Comparison of ENCODE assay signal across 13 cellular contexts in genomic region chr14:50804181-50804721, GRCh38. TPM values are rescaled to one million over a fixed set of nuclear protein-coding genes. Genes with fewer than 3 reads are reported as not detected.
DNase-seq lines count a peak whose midpoint lies in the region; ATAC-seq and TF ChIP-seq lines count a peak whose summit lies in the region.
"Had no signal": no experiment of that assay in that cellular context is flagged by ENCODE, and none has a peak within 500 bp of the region (broad histone marks: within the 10 kb centered on the region; RNA-seq: fewer than 3 reads in every experiment).

No MANE protein-coding gene starts in this region.

- no peaks in the 10 kb centered on the region for H3K79me2 ChIP-seq in smooth muscle cell (ENCODE audit: low read depth)

- peaks cover 7% of the 10 kb centered on the region for H3F3A ChIP-seq in smooth muscle cell (ENCODE audit: low read depth)

- H3K36me3 ChIP-seq in ascending aorta (peaks cover 0 to under 1% of the 10 kb centered on the region in 2 donors), left ventricle myocardium inferior (peaks cover 6% of the 10 kb centered on the region), smooth muscle cell (ENCODE audit: low read depth) (no peaks in the 10 kb centered on the region)

- no peaks in the 10 kb centered on the region for H4K20me1 ChIP-seq in smooth muscle cell (ENCODE audit: low read depth)

- H3K9ac ChIP-seq in smooth muscle cell (ENCODE audit: low read depth): peak overlapping the region; percentile 37

- no peak for ATAC-seq in GM18868 (IDR thresholded peaks at IDR 0.05; ENCODE audit: unreplicated experiment)

- H3K27ac Mint-ChIP-seq in T-helper 2 cell treated with Interferon-gamma antibody and Interleukin-4, amounts not matched to agents 5 μg/mL and 100 μg/mL, for 36 hours: no peak overlapping the region
- no peak overlapping the region for H3K27ac Mint-ChIP-seq in activated T-helper 1 cell treated with anti-CD3 and anti-CD28 coated beads, Interleukin-12 subunit alpha, Interleukin-12 subunit beta, Interleukin-2, Interleukin-4 antibody, amounts not matched to agents 30 ng/mL and 10 ng/mL and 1 ng/mL, durations not matched to agents 14 hours and 24 hours and 36 hours
- H3K27ac Mint-ChIP-seq: activated naive CD4-positive, alpha-beta T cell treated with anti-CD3 and anti-CD28 coated beads for 36 hours had no signal

- DNase-seq in GM03348 (ENCODE audit: low spot score) (peak; percentile 78), ascending aorta (ENCODE audit: low spot score in 2 of 2) (peak in 1 of 2 donors; percentile 64), left ventricle myocardium inferior (no peak), smooth muscle cell (lab: John Stamatoyannopoulos, UW; ENCODE audit: unreplicated experiment) (no peak), NCI-H526 (lab: John Stamatoyannopoulos, UW) (no peak)
- DNase-seq in T-helper 2 cell treated with Interferon-gamma antibody and Interleukin-4, amounts not matched to agents 5 μg/mL and 100 μg/mL, for 36 hours (ENCODE audit: low spot score): no peak
- no peak for DNase-seq in activated T-helper 1 cell treated with anti-CD3 and anti-CD28 coated beads, Interleukin-12 subunit alpha, Interleukin-12 subunit beta, Interleukin-2, Interleukin-4 antibody, amounts not matched to agents 30 ng/mL and 10 ng/mL and 1 ng/mL, durations not matched to agents 14 hours and 24 hours and 36 hours (ENCODE audit: low spot score)
- DNase-seq: activated CD4-positive, CD25-positive, alpha-beta regulatory T cell treated with anti-CD3 and anti-CD28 coated beads, Interleukin-2, amount 50 U/mL, for 72 hours; activated naive CD4-positive, alpha-beta T cell treated with anti-CD3 and anti-CD28 coated beads for 36 hours; DMS153; kidney; SIG-M5 had no signal

- no peak overlapping the region for H2AFZ ChIP-seq in smooth muscle cell (ENCODE audit: low read depth)

- H3K9me3 ChIP-seq in ascending aorta: no peaks in the 10 kb centered on the region
- H3K9me3 ChIP-seq in left ventricle myocardium inferior (replicated peaks): no peaks in the 10 kb centered on the region
- no peaks in the 10 kb centered on the region for H3K9me3 ChIP-seq in smooth muscle cell (replicated peaks; ENCODE audit: low read depth)

- H3K4me1 ChIP-seq in ascending aorta (peaks cover 0 to 6% of the 10 kb centered on the region in 2 donors), left ventricle myocardium inferior (peaks cover 25% of the 10 kb centered on the region), smooth muscle cell (ENCODE audit: low read depth) (peaks cover 4% of the 10 kb centered on the region)

- 39% methylated on average over 5 of the region's 5 CpGs for WGBS in smooth muscle cell (ENCODE audit: low lambda C conversion rate)

- peaks cover 18% of the 10 kb centered on the region for H3K36me3 Mint-ChIP-seq in T-helper 2 cell treated with Interferon-gamma antibody and Interleukin-4, amounts not matched to agents 5 μg/mL and 100 μg/mL, for 36 hours (ENCODE audit: low read depth)
- H3K36me3 Mint-ChIP-seq in activated T-helper 1 cell treated with anti-CD3 and anti-CD28 coated beads, Interleukin-12 subunit alpha, Interleukin-12 subunit beta, Interleukin-2, Interleukin-4 antibody, amounts not matched to agents 30 ng/mL and 10 ng/mL and 1 ng/mL, durations not matched to agents 14 hours and 24 hours and 36 hours (ENCODE audit: low read depth): peaks cover 20% of the 10 kb centered on the region

- no peaks in the 10 kb centered on the region for H3K9me3 Mint-ChIP-seq in T-helper 2 cell treated with Interferon-gamma antibody and Interleukin-4, amounts not matched to agents 5 μg/mL and 100 μg/mL, for 36 hours
- H3K9me3 Mint-ChIP-seq in activated T-helper 1 cell treated with anti-CD3 and anti-CD28 coated beads, Interleukin-12 subunit alpha, Interleukin-12 subunit beta, Interleukin-2, Interleukin-4 antibody, amounts not matched to agents 30 ng/mL and 10 ng/mL and 1 ng/mL, durations not matched to agents 14 hours and 24 hours and 36 hours: no peaks in the 10 kb centered on the region
- H3K9me3 Mint-ChIP-seq: activated naive CD4-positive, alpha-beta T cell treated with anti-CD3 and anti-CD28 coated beads for 36 hours had no signal

- no peak for TF ChIP-seq CTCF in ascending aorta (IDR thresholded peaks at IDR 0.05)
- no peak for TF ChIP-seq CTCF in left ventricle myocardium inferior (IDR thresholded peaks at IDR 0.05; ENCODE audit: borderline replicate concordance)
- TF ChIP-seq CTCF in smooth muscle cell (IDR thresholded peaks at IDR 0.05; ENCODE audit: borderline replicate concordance, insufficient read depth, poor library complexity, severe bottlenecking): no peak

- H3K27ac ChIP-seq in ascending aorta: peak overlapping the region; percentile 68 to 72
- peak overlapping the region; percentile 50 for H3K27ac ChIP-seq in left ventricle myocardium inferior (replicated peaks)
- peak overlapping the region; percentile 90 for H3K27ac ChIP-seq in smooth muscle cell (ENCODE audit: low read depth)

- H3K27me3 Mint-ChIP-seq in T-helper 2 cell treated with Interferon-gamma antibody and Interleukin-4, amounts not matched to agents 5 μg/mL and 100 μg/mL, for 36 hours (ENCODE audit: low read depth): no peaks in the 10 kb centered on the region
- H3K27me3 Mint-ChIP-seq in activated T-helper 1 cell treated with anti-CD3 and anti-CD28 coated beads, Interleukin-12 subunit alpha, Interleukin-12 subunit beta, Interleukin-2, Interleukin-4 antibody, amounts not matched to agents 30 ng/mL and 10 ng/mL and 1 ng/mL, durations not matched to agents 14 hours and 24 hours and 36 hours (ENCODE audit: insufficient read depth): no peaks in the 10 kb centered on the region

- intact Hi-C loops in ascending aorta (cut with DNase I): loop anchor here (2.0 kb wide), 1 partner anchor 27 kb away; the partner anchor contains the start of gene NIN
- intact Hi-C loops in left ventricle myocardium inferior (cut with micrococcal nuclease): no loop called here
- intact Hi-C loops in activated T-helper 1 cell treated with anti-CD3 and anti-CD28 coated beads, Interleukin-12 subunit alpha, Interleukin-12 subunit beta, Interleukin-2, Interleukin-4 antibody, amounts not matched to agents 30 ng/mL and 10 ng/mL and 1 ng/mL, durations not matched to agents 14 hours and 24 hours and 36 hours (cut with micrococcal nuclease): no loop called here

- H3K4me1 Mint-ChIP-seq in T-helper 2 cell treated with Interferon-gamma antibody and Interleukin-4, amounts not matched to agents 5 μg/mL and 100 μg/mL, for 36 hours (ENCODE audit: low read depth): no peaks in the 10 kb centered on the region
- no peaks in the 10 kb centered on the region for H3K4me1 Mint-ChIP-seq in activated T-helper 1 cell treated with anti-CD3 and anti-CD28 coated beads, Interleukin-12 subunit alpha, Interleukin-12 subunit beta, Interleukin-2, Interleukin-4 antibody, amounts not matched to agents 30 ng/mL and 10 ng/mL and 1 ng/mL, durations not matched to agents 14 hours and 24 hours and 36 hours (ENCODE audit: low read depth)

- H3K27me3 ChIP-seq in ascending aorta (no peaks in the 10 kb centered on the region), left ventricle myocardium inferior (ENCODE audit: low read depth) (no peaks in the 10 kb centered on the region), smooth muscle cell (ENCODE audit: low read depth) (no peaks in the 10 kb centered on the region)

- H3K4me3 ChIP-seq in ascending aorta (no peak overlapping the region), left ventricle myocardium inferior (no peak overlapping the region), smooth muscle cell (no peak overlapping the region)

- H3K4me3 Mint-ChIP-seq in T-helper 2 cell treated with Interferon-gamma antibody and Interleukin-4, amounts not matched to agents 5 μg/mL and 100 μg/mL, for 36 hours: no peak overlapping the region
- no peak overlapping the region for H3K4me3 Mint-ChIP-seq in activated T-helper 1 cell treated with anti-CD3 and anti-CD28 coated beads, Interleukin-12 subunit alpha, Interleukin-12 subunit beta, Interleukin-2, Interleukin-4 antibody, amounts not matched to agents 30 ng/mL and 10 ng/mL and 1 ng/mL, durations not matched to agents 14 hours and 24 hours and 36 hours
- H3K4me3 Mint-ChIP-seq: activated naive CD4-positive, alpha-beta T cell treated with anti-CD3 and anti-CD28 coated beads for 36 hours had no signal

- peak overlapping the region; percentile 60 for H3K4me2 ChIP-seq in smooth muscle cell

RNA-seq across cellular contexts. Expression of gene NIN, which starts 26.7 kb away (rescaled TPM):
- total RNA-seq in ascending aorta (25.2 TPM), left ventricle myocardium inferior (27.4 TPM), smooth muscle cell (14.9 and 25.6 TPM in 2 replicates)
- 7.5 and 9.3 TPM in 2 replicates for polyA plus RNA-seq in smooth muscle cell
- 39.9 and 43.3 TPM in 2 replicates for total RNA-seq in activated T-helper 1 cell treated with anti-CD3 and anti-CD28 coated beads, Interleukin-12 subunit alpha, Interleukin-12 subunit beta, Interleukin-2, Interleukin-4 antibody, amounts not matched to agents 30 ng/mL and 10 ng/mL and 1 ng/mL, durations not matched to agents 14 hours and 24 hours and 36 hours
